ENCODE assay signal across 18 cellular contexts in the genomic region with DNA sequence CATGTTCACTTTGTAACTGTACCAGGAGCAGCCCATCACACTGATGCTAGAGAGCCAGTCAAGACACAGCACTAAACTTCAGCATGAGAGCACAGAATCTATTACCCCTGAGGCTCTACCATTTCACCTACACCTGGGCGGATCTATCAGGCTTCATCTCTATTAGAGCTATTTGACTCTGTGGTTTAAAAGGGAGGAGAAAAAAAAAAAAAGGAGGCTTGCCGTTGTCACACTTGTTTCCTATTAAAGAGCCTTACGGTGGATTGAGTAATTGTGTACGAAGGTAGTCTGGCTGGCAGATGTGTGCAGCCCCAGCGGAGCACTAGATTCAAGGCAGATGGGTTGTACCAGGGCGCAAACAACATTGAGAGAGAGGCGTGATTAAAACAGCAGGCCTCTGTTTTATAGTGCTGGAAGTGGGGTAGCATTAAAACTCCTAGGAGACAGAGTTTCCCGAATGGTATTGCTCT.
DNase-seq lines count a peak whose midpoint lies in the region; ATAC-seq and TF ChIP-seq lines count a peak whose summit lies in the region.
"Had no signal": no experiment of that assay in that cellular context is flagged by ENCODE, and none has a peak within 500 bp of the region (broad histone marks: within the 10 kb centered on the region; RNA-seq: fewer than 3 reads in every experiment).

No MANE protein-coding gene starts in this region.

- H3K27ac Mint-ChIP-seq in type B pancreatic cell, result peak overlapping the region; percentile 64
- H3K27ac Mint-ChIP-seq in chondrocyte (ENCODE audit: unreplicated experiment), result no peak overlapping the region
- H3K27ac Mint-ChIP-seq: activated naive CD8-positive, alpha-beta T cell treated with anti-CD3 and anti-CD28 coated beads for 36 hours; T-helper 1 cell treated with Interleukin-12 subunit alpha and Interleukin-12 subunit beta and Interleukin-4 antibody, amounts not matched to agents 30 μg/mL and 1 μg/mL, for 36 hours had no signal

- DNase-seq in NCI-H510A treated with DMSO at 0.1 percent for 48 hours (lab: John Stamatoyannopoulos, UW) (peak; percentile 15), NCI-H510A (lab: John Stamatoyannopoulos, UW) (no peak), NCI-H526 treated with DMSO at 0.1 percent for 48 hours (lab: John Stamatoyannopoulos, UW) (peak; percentile 87), fibroblast of villous mesenchyme (ENCODE audit: low read depth) (peak; percentile 56), type B pancreatic cell (ENCODE audit: extremely low spot score, unreplicated experiment) (no peak), SW480 (ENCODE audit: low spot score) (no peak), chondrocyte (ENCODE audit: low spot score) (no peak)
- DNase-seq: 8988T; activated naive CD8-positive, alpha-beta T cell treated with anti-CD3 and anti-CD28 coated beads for 36 hours; Caco-2; caudate nucleus; lower lobe of right lung; NCI-H1092; nucleus accumbens; spleen had no signal

- TF ChIP-seq CTCF in fibroblast of villous mesenchyme (IDR thresholded peaks at IDR 0.05; ENCODE audit: insufficient read depth, low read depth, low read length) (no peak), type B pancreatic cell (conservative IDR thresholded peaks at IDR 0.05) (no peak), chondrocyte (IDR thresholded peaks at IDR 0.05) (no peak)

- H3K36me3 Mint-ChIP-seq in type B pancreatic cell, result peaks cover 9% of the 10 kb centered on the region
- H3K36me3 Mint-ChIP-seq in chondrocyte (ENCODE audit: low read depth), result no peaks in the 10 kb centered on the region
- H3K36me3 Mint-ChIP-seq: activated naive CD8-positive, alpha-beta T cell treated with anti-CD3 and anti-CD28 coated beads for 36 hours had no signal

- peaks cover 28% of the 10 kb centered on the region for H3K4me1 Mint-ChIP-seq in type B pancreatic cell (ENCODE audit: unreplicated experiment)
- H3K4me1 Mint-ChIP-seq in chondrocyte (ENCODE audit: low read depth), result peaks cover 11% of the 10 kb centered on the region
- H3K4me1 Mint-ChIP-seq: activated naive CD8-positive, alpha-beta T cell treated with anti-CD3 and anti-CD28 coated beads for 36 hours had no signal

- H3K9me3 Mint-ChIP-seq in type B pancreatic cell, result peaks cover 9% of the 10 kb centered on the region
- H3K9me3 Mint-ChIP-seq in chondrocyte (ENCODE audit: low read depth), result no peaks in the 10 kb centered on the region
- H3K9me3 Mint-ChIP-seq: activated naive CD8-positive, alpha-beta T cell treated with anti-CD3 and anti-CD28 coated beads for 36 hours; T-helper 1 cell treated with Interleukin-12 subunit alpha and Interleukin-12 subunit beta and Interleukin-4 antibody, amounts not matched to agents 30 μg/mL and 1 μg/mL, for 36 hours had no signal

- peaks cover 19% of the 10 kb centered on the region for H3K27me3 Mint-ChIP-seq in type B pancreatic cell
- H3K27me3 Mint-ChIP-seq in chondrocyte (ENCODE audit: low read depth), result no peaks in the 10 kb centered on the region
- H3K27me3 Mint-ChIP-seq: activated naive CD8-positive, alpha-beta T cell treated with anti-CD3 and anti-CD28 coated beads for 36 hours had no signal

- H3K4me3 Mint-ChIP-seq in type B pancreatic cell, result peak overlapping the region; percentile 81
- no peak overlapping the region for H3K4me3 Mint-ChIP-seq in chondrocyte (ENCODE audit: unreplicated experiment)
- H3K4me3 Mint-ChIP-seq: activated naive CD8-positive, alpha-beta T cell treated with anti-CD3 and anti-CD28 coated beads for 36 hours; T-helper 1 cell treated with Interleukin-12 subunit alpha and Interleukin-12 subunit beta and Interleukin-4 antibody, amounts not matched to agents 30 μg/mL and 1 μg/mL, for 36 hours had no signal

- ATAC-seq in GM19463 (IDR thresholded peaks at IDR 0.05; ENCODE audit: unreplicated experiment), result no peak
- ATAC-seq: HepG2, lower lobe of right lung had no signal

- no peak overlapping the region for H3K4me3 ChIP-seq in fibroblast of villous mesenchyme (ENCODE audit: low read depth, low read length)
- H3K4me3 ChIP-seq: lower lobe of right lung, spleen had no signal

Comparison
In these comparisons a context has a peak if more than half of its experiments do, and no peak if none do; other contexts are left out.
1. DNase-seq: peak in NCI-H510A treated with DMSO at 0.1 percent for 48 hours (single experiment), NCI-H526 treated with DMSO at 0.1 percent for 48 hours (single experiment) and fibroblast of villous mesenchyme (single experiment); none in NCI-H510A (single experiment), type B pancreatic cell (single experiment), SW480 (single experiment) and chondrocyte (single experiment).